8 cellular contexts compared by ENCODE assay signal in the genomic region with DNA sequence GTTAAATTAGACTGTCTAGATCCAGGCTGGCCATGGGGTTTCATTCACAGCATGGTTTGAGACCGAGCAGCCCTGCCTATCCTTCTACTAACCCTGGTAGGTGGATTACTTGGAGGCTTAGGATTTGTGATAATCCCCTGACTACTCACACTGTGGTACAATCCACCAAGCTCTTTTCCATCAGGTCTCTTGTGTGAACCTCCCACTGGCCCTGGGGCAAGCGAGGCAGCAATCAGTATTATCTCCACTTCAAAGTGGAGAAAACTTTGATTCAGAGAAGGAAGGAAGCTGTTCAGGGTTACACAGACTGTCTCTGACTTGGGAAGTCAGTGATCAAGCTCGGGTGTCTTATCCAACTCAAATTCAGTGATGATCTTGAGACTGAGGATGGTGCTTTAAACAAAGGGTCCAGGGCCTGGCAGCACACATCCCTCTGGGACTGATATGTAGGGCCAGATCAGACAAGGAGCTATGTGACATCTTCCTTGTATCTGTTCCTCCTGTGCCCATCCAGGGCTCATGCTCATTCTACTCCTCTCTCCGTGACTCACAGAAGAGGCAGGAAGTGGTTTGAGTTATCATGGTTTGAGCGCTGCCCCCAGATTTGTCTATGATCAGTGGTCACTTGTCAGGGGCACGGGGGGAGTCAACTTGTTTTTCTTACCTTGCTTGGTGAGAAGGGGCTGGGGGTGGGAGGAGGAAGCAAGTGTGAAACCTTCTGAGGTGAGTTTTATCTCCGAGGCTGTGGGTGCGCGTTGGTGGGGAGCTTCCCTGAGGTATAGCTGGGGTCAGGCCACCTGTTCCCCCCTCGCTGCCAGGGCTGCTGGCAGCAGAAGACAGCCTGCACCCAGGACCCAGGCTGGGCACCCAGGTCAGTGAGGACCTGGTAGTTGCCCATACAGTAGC. TPM values are rescaled to one million over a fixed set of nuclear protein-coding genes. Genes with fewer than 3 reads are reported as not detected.
DNase-seq lines count a peak whose midpoint lies in the region; ATAC-seq and TF ChIP-seq lines count a peak whose summit lies in the region.

No MANE protein-coding gene starts in this region.

- H3K4me3 ChIP-seq in RWPE2 (ENCODE audit: severe bottlenecking) (no peak overlapping the region), smooth muscle cell (no peak overlapping the region), testis (no peak overlapping the region)

- TF ChIP-seq CTCF in GM13977 (IDR thresholded peaks at IDR 0.05; ENCODE audit: extremely low read depth, insufficient read depth, missing control alignments) (no peak), RWPE2 (IDR thresholded peaks at IDR 0.05; ENCODE audit: poor library complexity, severe bottlenecking) (no peak), smooth muscle cell (IDR thresholded peaks at IDR 0.05; ENCODE audit: borderline replicate concordance, insufficient read depth, poor library complexity, severe bottlenecking) (no peak), testis (IDR thresholded peaks at IDR 0.05) (no peak)

- peak overlapping the region; percentile 41 for H3K4me3 Mint-ChIP-seq in activated naive CD4-positive, alpha-beta T cell treated with anti-CD3 and anti-CD28 coated beads for 36 hours

- 47% methylated on average over 10 of the region's 10 CpGs for WGBS in smooth muscle cell (ENCODE audit: low lambda C conversion rate)
- WGBS in testis, 2 donors: 73 to 77% methylated on average over 9 to 10 of the region's 10 CpGs

- no peaks in the 10 kb centered on the region for H3K36me3 Mint-ChIP-seq in activated naive CD4-positive, alpha-beta T cell treated with anti-CD3 and anti-CD28 coated beads for 36 hours (ENCODE audit: low read depth)

- intact Hi-C loops in activated naive CD4-positive, alpha-beta T cell treated with anti-CD3 and anti-CD28 coated beads for 36 hours (cut with micrococcal nuclease): loop anchor here (1.0 to 10.0 kb wide), 6 partner anchors 8 to 863 kb away; a partner anchor contains a TSS
- intact Hi-C loops in testis (cut with DNase I; ENCODE audit: low total_unique reads): no loop called here

- H3K27me3 ChIP-seq in RWPE2 (ENCODE audit: insufficient read depth, poor library complexity, severe bottlenecking) (no peaks in the 10 kb centered on the region), smooth muscle cell (ENCODE audit: low read depth) (no peaks in the 10 kb centered on the region), testis (no peaks in the 10 kb centered on the region)

- peaks cover 2% of the 10 kb centered on the region for H3K27me3 Mint-ChIP-seq in activated naive CD4-positive, alpha-beta T cell treated with anti-CD3 and anti-CD28 coated beads for 36 hours (ENCODE audit: low read depth)

- no peaks in the 10 kb centered on the region for H3K4me1 ChIP-seq in RWPE2 (ENCODE audit: insufficient read depth, poor library complexity, severe bottlenecking)
- H3K4me1 ChIP-seq in smooth muscle cell (ENCODE audit: low read depth): peaks cover 8% of the 10 kb centered on the region
- peaks cover 6% of the 10 kb centered on the region for H3K4me1 ChIP-seq in testis

- H3K9me3 Mint-ChIP-seq in activated naive CD4-positive, alpha-beta T cell treated with anti-CD3 and anti-CD28 coated beads for 36 hours: no peaks in the 10 kb centered on the region

- peak overlapping the region; percentile 85 for H3K27ac Mint-ChIP-seq in activated naive CD4-positive, alpha-beta T cell treated with anti-CD3 and anti-CD28 coated beads for 36 hours

- H2AFZ ChIP-seq in smooth muscle cell (ENCODE audit: low read depth): no peak overlapping the region

- H3F3A ChIP-seq in smooth muscle cell (ENCODE audit: low read depth): peaks cover 17% of the 10 kb centered on the region

- H3K9me3 ChIP-seq in RWPE2 (ENCODE audit: severe bottlenecking) (no peaks in the 10 kb centered on the region), smooth muscle cell (replicated peaks; ENCODE audit: low read depth) (no peaks in the 10 kb centered on the region), testis (no peaks in the 10 kb centered on the region)

- CTCF ChIA-PET in activated naive CD4-positive, alpha-beta T cell treated with anti-CD3 and anti-CD28 coated beads for 36 hours (lab: Charles Lee): interaction anchor here (1.8 to 2.0 kb wide), 3 partner anchors 66 to 143 kb away, joined by 4 to 13 read pairs (median 8); no protein-coding TSS in a partner anchor

- peaks cover 50% of the 10 kb centered on the region for H3K4me1 Mint-ChIP-seq in activated naive CD4-positive, alpha-beta T cell treated with anti-CD3 and anti-CD28 coated beads for 36 hours (ENCODE audit: low read depth)

- ATAC-seq in HG02763 (IDR thresholded peaks at IDR 0.05; ENCODE audit: unreplicated experiment) (peak; percentile 46), RWPE2 (ENCODE audit: low read depth) (0 out of 3 replicates have a peak, but pooled peaks have one; percentile 19)

- H3K27ac ChIP-seq in RWPE2 (ENCODE audit: poor library complexity, severe bottlenecking) (no peak overlapping the region), smooth muscle cell (ENCODE audit: low read depth) (peak overlapping the region; percentile 71), testis (no peak overlapping the region)

- H4K20me1 ChIP-seq in smooth muscle cell (ENCODE audit: low read depth): no peaks in the 10 kb centered on the region

- no peaks in the 10 kb centered on the region for H3K36me3 ChIP-seq in RWPE2 (ENCODE audit: low read depth)
- H3K36me3 ChIP-seq in smooth muscle cell (ENCODE audit: low read depth): no peaks in the 10 kb centered on the region
- H3K36me3 ChIP-seq in testis (ENCODE audit: low read depth, missing control alignments): no peaks in the 10 kb centered on the region

- peak overlapping the region; percentile 38 for H3K9ac ChIP-seq in smooth muscle cell (ENCODE audit: low read depth)

- peak overlapping the region; percentile 49 for H3K4me2 ChIP-seq in smooth muscle cell

- in situ Hi-C loops in GM13977 (cut with MboI; ENCODE audit: low pct_unique_long_range_greater_than_20kb, low sequenced_read_pairs, unreplicated experiment): no loop called here

- DNase-seq in GM13977 (ENCODE audit: low spot score) (peak; percentile 81), RWPE2 (ENCODE audit: low spot score) (no peak), smooth muscle cell (lab: John Stamatoyannopoulos, UW; ENCODE audit: unreplicated experiment) (no peak), SIG-M5 (lab: John Stamatoyannopoulos, UW) (no peak), testis (no peak), NCI-H2029 treated with DMSO at 0.1 percent for 48 hours (lab: John Stamatoyannopoulos, UW) (no peak)
- DNase-seq in activated naive CD4-positive, alpha-beta T cell treated with anti-CD3 and anti-CD28 coated beads for 36 hours: peak; percentile 82

- H3K79me2 ChIP-seq in smooth muscle cell (ENCODE audit: low read depth): no peaks in the 10 kb centered on the region

- no peak for TF ChIP-seq POLR2A in testis (IDR thresholded peaks at IDR 0.05)

RNA-seq across cellular contexts. Expression of a gene that starts 48.6 kb away (rescaled TPM):
- total RNA-seq in activated naive CD4-positive, alpha-beta T cell treated with anti-CD3 and anti-CD28 coated beads for 36 hours: 10 to 100 TPM; 11.9 to 12.6 TPM
- total RNA-seq in smooth muscle cell (43.8 and 58.4 TPM in 2 replicates), testis (100 to 1,000 TPM; 119 to 125 TPM)
- polyA plus RNA-seq in smooth muscle cell (94.5 and 108 TPM in 2 replicates), testis (ENCODE audit: insufficient read depth, low read depth, low replicate concordance) (84.8 TPM)

Comparison
In these comparisons a context has a peak if more than half of its experiments do, and no peak if none do; other contexts are left out.
1. DNase-seq: peak in GM13977 (single experiment) and activated naive CD4-positive, alpha-beta T cell treated with anti-CD3 and anti-CD28 coated beads for 36 hours (single experiment); none in RWPE2 (single experiment), smooth muscle cell (single experiment), SIG-M5 (single experiment), testis (single experiment) and NCI-H2029 treated with DMSO at 0.1 percent for 48 hours (single experiment).